Comparison of ENCODE assay signal across 13 cellular contexts in the genomic region with DNA sequence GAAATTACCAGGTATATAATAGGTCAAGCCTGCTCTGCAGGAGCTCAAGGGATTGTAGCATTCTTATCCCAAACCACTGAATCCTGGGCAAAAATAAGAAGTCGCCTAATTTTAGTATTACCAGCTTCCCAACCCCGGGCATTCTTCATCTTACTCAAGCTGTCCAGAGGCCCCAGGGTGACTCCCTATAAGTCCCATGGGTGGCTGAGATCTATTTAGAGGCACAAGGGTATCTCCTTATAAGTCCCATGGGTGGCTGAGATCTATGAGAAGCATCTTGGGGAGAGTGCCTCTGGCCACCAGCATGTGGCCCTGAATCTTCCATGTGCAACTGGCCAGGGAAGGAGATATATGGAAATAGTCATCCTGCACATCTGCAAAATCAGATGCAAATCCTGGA. TPM values are rescaled to one million over a fixed set of nuclear protein-coding genes. Genes with fewer than 3 reads are reported as not detected.
DNase-seq lines count a peak whose midpoint lies in the region; ATAC-seq and TF ChIP-seq lines count a peak whose summit lies in the region.
"Had no signal": no experiment of that assay in that cellular context is flagged by ENCODE, and none has a peak within 500 bp of the region (broad histone marks: within the 10 kb centered on the region; RNA-seq: fewer than 3 reads in every experiment).

No MANE protein-coding gene starts in this region.

- no peaks in the 10 kb centered on the region for H3F3A ChIP-seq in neural progenitor cell (ENCODE audit: low read depth)

- H3K4me2 ChIP-seq in OCI-LY7 (ENCODE audit: low read length) (peak overlapping the region; percentile 84), neural progenitor cell (no peak overlapping the region)

- CTCF ChIA-PET in activated CD4-positive, alpha-beta T cell treated with anti-CD3 and anti-CD28 coated beads for 36 hours (lab: Charles Lee) = interaction anchor here (0.5 to 11.2 kb wide), 22 partner anchors 11 to 511 kb away, joined by 3 to 182 read pairs (median 10); no protein-coding TSS in a partner anchor
- CTCF ChIA-PET in OCI-LY7 (lab: Charles Lee; ENCODE audit: unreplicated experiment) = interaction anchor here (1.3 to 6.0 kb wide), 8 partner anchors 12 to 97 kb away, joined by 3 to 90 read pairs (median 16); no protein-coding TSS in a partner anchor

- no peaks in the 10 kb centered on the region for H3K9me3 Mint-ChIP-seq in activated CD4-positive, alpha-beta T cell treated with anti-CD3 and anti-CD28 coated beads for 36 hours (ENCODE audit: low read depth)
- H3K9me3 Mint-ChIP-seq in activated naive CD8-positive, alpha-beta T cell treated with anti-CD3 and anti-CD28 coated beads, Interleukin-2, amount 10 ng/mL, durations not matched to agents 7 days and 5 days = no peaks in the 10 kb centered on the region
- H3K9me3 Mint-ChIP-seq in stimulated activated memory B cell treated with anti-CD40 and anti-IgM and Interleukin-4, amounts not matched to agents 10 μg/mL and 1 μg/mL and 100 μg/mL, for 72 hours = peaks cover 3% of the 10 kb centered on the region
- H3K9me3 Mint-ChIP-seq in neural progenitor cell = no peaks in the 10 kb centered on the region

- H3K27me3 Mint-ChIP-seq in activated CD4-positive, alpha-beta T cell treated with anti-CD3 and anti-CD28 coated beads for 36 hours = no peaks in the 10 kb centered on the region
- H3K27me3 Mint-ChIP-seq in activated naive CD8-positive, alpha-beta T cell treated with anti-CD3 and anti-CD28 coated beads, Interleukin-2, amount 10 ng/mL, durations not matched to agents 7 days and 5 days = no peaks in the 10 kb centered on the region
- no peaks in the 10 kb centered on the region for H3K27me3 Mint-ChIP-seq in stimulated activated memory B cell treated with anti-CD40 and anti-IgM and Interleukin-4, amounts not matched to agents 10 μg/mL and 1 μg/mL and 100 μg/mL, for 72 hours
- H3K27me3 Mint-ChIP-seq in neural progenitor cell (ENCODE audit: insufficient read depth, low read depth) = peaks cover 7% of the 10 kb centered on the region

- H2AFZ ChIP-seq in OCI-LY7 (ENCODE audit: low read length) (no peak overlapping the region), neural progenitor cell (replicated peaks) (no peak overlapping the region)

- peaks cover 95% of the 10 kb centered on the region for H3K4me1 Mint-ChIP-seq in activated CD4-positive, alpha-beta T cell treated with anti-CD3 and anti-CD28 coated beads for 36 hours
- H3K4me1 Mint-ChIP-seq in activated naive CD8-positive, alpha-beta T cell treated with anti-CD3 and anti-CD28 coated beads, Interleukin-2, amount 10 ng/mL, durations not matched to agents 7 days and 5 days = peaks cover 89% of the 10 kb centered on the region
- peaks cover 94% of the 10 kb centered on the region for H3K4me1 Mint-ChIP-seq in stimulated activated memory B cell treated with anti-CD40 and anti-IgM and Interleukin-4, amounts not matched to agents 10 μg/mL and 1 μg/mL and 100 μg/mL, for 72 hours
- H3K4me1 Mint-ChIP-seq in neural progenitor cell = peaks cover 4% of the 10 kb centered on the region

- H3K36me3 Mint-ChIP-seq in activated CD4-positive, alpha-beta T cell treated with anti-CD3 and anti-CD28 coated beads for 36 hours (ENCODE audit: low read depth) = peaks cover 11% of the 10 kb centered on the region
- peaks cover 6% of the 10 kb centered on the region for H3K36me3 Mint-ChIP-seq in activated naive CD8-positive, alpha-beta T cell treated with anti-CD3 and anti-CD28 coated beads, Interleukin-2, amount 10 ng/mL, durations not matched to agents 7 days and 5 days
- H3K36me3 Mint-ChIP-seq in stimulated activated memory B cell treated with anti-CD40 and anti-IgM and Interleukin-4, amounts not matched to agents 10 μg/mL and 1 μg/mL and 100 μg/mL, for 72 hours = peaks cover 7% of the 10 kb centered on the region
- no peaks in the 10 kb centered on the region for H3K36me3 Mint-ChIP-seq in neural progenitor cell

- H3K27ac Mint-ChIP-seq in activated CD4-positive, alpha-beta T cell treated with anti-CD3 and anti-CD28 coated beads for 36 hours = peak overlapping the region; percentile 99
- H3K27ac Mint-ChIP-seq in activated naive CD8-positive, alpha-beta T cell treated with anti-CD3 and anti-CD28 coated beads, Interleukin-2, amount 10 ng/mL, durations not matched to agents 7 days and 5 days = peak overlapping the region; percentile 99
- peak overlapping the region; percentile 99 for H3K27ac Mint-ChIP-seq in stimulated activated memory B cell treated with anti-CD40 and anti-IgM and Interleukin-4, amounts not matched to agents 10 μg/mL and 1 μg/mL and 100 μg/mL, for 72 hours
- no peak overlapping the region for H3K27ac Mint-ChIP-seq in neural progenitor cell

- H3K4me3 Mint-ChIP-seq in activated CD4-positive, alpha-beta T cell treated with anti-CD3 and anti-CD28 coated beads for 36 hours = peak overlapping the region; percentile 68
- peak overlapping the region; percentile 81 for H3K4me3 Mint-ChIP-seq in activated naive CD8-positive, alpha-beta T cell treated with anti-CD3 and anti-CD28 coated beads, Interleukin-2, amount 10 ng/mL, durations not matched to agents 7 days and 5 days
- peak overlapping the region; percentile 68 for H3K4me3 Mint-ChIP-seq in stimulated activated memory B cell treated with anti-CD40 and anti-IgM and Interleukin-4, amounts not matched to agents 10 μg/mL and 1 μg/mL and 100 μg/mL, for 72 hours
- no peak overlapping the region for H3K4me3 Mint-ChIP-seq in neural progenitor cell

- H3K79me2 ChIP-seq in OCI-LY7 (ENCODE audit: insufficient read depth, low read depth, low read length) (no peaks in the 10 kb centered on the region), neural progenitor cell (ENCODE audit: low read depth) (no peaks in the 10 kb centered on the region)

- BruUV-seq in OCI-LY7 (replicated peaks; lab: Mats Ljungman, UMichigan) = TSS peak; percentile 59

- H3K9ac ChIP-seq in neural progenitor cell = no peak overlapping the region

- no peaks in the 10 kb centered on the region for H3K27me3 ChIP-seq in neural progenitor cell

- POLR2A ChIA-PET in activated CD4-positive, alpha-beta T cell treated with anti-CD3 and anti-CD28 coated beads for 36 hours (lab: Charles Lee) = interaction anchor here (0.7 to 6.3 kb wide), 7 partner anchors 12 to 274 kb away, joined by 3 to 176 read pairs (median 16); no protein-coding TSS in a partner anchor
- POLR2A ChIA-PET in OCI-LY7 (lab: Charles Lee) = interaction anchor here (0.6 to 15.5 kb wide), 6 partner anchors 19 to 175 kb away, joined by 3 to 666 read pairs (median 14); partner anchors contain the start of gene PRSS2
- POLR2A ChIA-PET in activated naive CD8-positive, alpha-beta T cell treated with anti-CD3 and anti-CD28 coated beads, Interleukin-2, amount 10 ng/mL, durations not matched to agents 7 days and 5 days (lab: Charles Lee) = interaction anchor here (0.9 to 15.1 kb wide), 9 partner anchors 17 to 570 kb away, joined by 3 to 1271 read pairs (median 8); no protein-coding TSS in a partner anchor

- peak overlapping the region; percentile 100 for H3K27ac ChIP-seq in OCI-LY7 (ENCODE audit: low read depth, low read length, poor library complexity, severe bottlenecking)
- no peak overlapping the region for H3K27ac ChIP-seq in neural progenitor cell
- H3K27ac ChIP-seq: RWPE1, VCaP had no signal

- no peaks in the 10 kb centered on the region for H4K20me1 ChIP-seq in OCI-LY7 (ENCODE audit: insufficient read depth, low read length)
- H4K20me1 ChIP-seq in neural progenitor cell (ENCODE audit: low read depth) = no peaks in the 10 kb centered on the region

- H3K9me3 ChIP-seq in OCI-LY7 (ENCODE audit: low read length) (no peaks in the 10 kb centered on the region), neural progenitor cell (ENCODE audit: low read depth) (no peaks in the 10 kb centered on the region)
- H3K9me3 ChIP-seq: MG63 had no signal

- ATAC-seq in activated CD4-positive, alpha-beta T cell treated with anti-CD3 and anti-CD28 coated beads for 36 hours = no peak
- ATAC-seq in activated naive CD8-positive, alpha-beta T cell treated with anti-CD3 and anti-CD28 coated beads, Interleukin-2, amount 10 ng/mL, durations not matched to agents 7 days and 5 days (ENCODE audit: low read depth) = no peak
- peak; percentile 34 for ATAC-seq in stimulated activated memory B cell treated with anti-CD40 and anti-IgM and Interleukin-4, amounts not matched to agents 10 μg/mL and 1 μg/mL and 100 μg/mL, for 72 hours
- ATAC-seq in GM18873 (IDR thresholded peaks at IDR 0.05; ENCODE audit: low FRiP score, unreplicated experiment) = no peak

- H3K4me1 ChIP-seq in OCI-LY7 (ENCODE audit: insufficient read depth, low read length, poor library complexity, severe bottlenecking) (peaks cover 90% of the 10 kb centered on the region), neural progenitor cell (no peaks in the 10 kb centered on the region)

- peaks cover 11% of the 10 kb centered on the region; the same call in 1 of the 2 replicates for H3K36me3 ChIP-seq in OCI-LY7 (ENCODE audit: insufficient read depth, low read length)
- no peaks in the 10 kb centered on the region for H3K36me3 ChIP-seq in neural progenitor cell
- H3K36me3 ChIP-seq: MG63 had no signal

- intact Hi-C loops in activated CD4-positive, alpha-beta T cell treated with anti-CD3 and anti-CD28 coated beads for 36 hours (cut with DNase I, micrococcal nuclease) = loop anchor here (1.0 to 10.0 kb wide), 23 partner anchors 10 to 1887 kb away; partner anchors contain the start of genes CASP2 (in 2 of the 2), SSBP1 (in 2 of the 2), ZYX (in 2 of the 2) and BRAF (in 1 of the 2)
- intact Hi-C loops in OCI-LY7 (cut with micrococcal nuclease; ENCODE audit: unreplicated experiment) = loop anchor here (1.0 to 10.0 kb wide), 6 partner anchors 38 to 478 kb away; partner anchors contain the start of gene CASP2

- DNase-seq in activated CD4-positive, alpha-beta T cell treated with anti-CD3 and anti-CD28 coated beads for 36 hours = no peak
- DNase-seq in activated CD4-positive, alpha-beta T cell treated with anti-CD3 and anti-CD28 coated beads for 4 hours = no peak
- DNase-seq in OCI-LY7 (ENCODE audit: low spot score) = peak; percentile 62
- no peak for DNase-seq in activated naive CD8-positive, alpha-beta T cell treated with anti-CD3 and anti-CD28 coated beads, Interleukin-2, amount 10 ng/mL, durations not matched to agents 7 days and 5 days
- DNase-seq in NCI-H1436 (lab: John Stamatoyannopoulos, UW) = no peak
- no peak for DNase-seq in neural progenitor cell (ENCODE audit: low spot score)
- DNase-seq: DMS79, MG63 had no signal

- H3K4me3 ChIP-seq in OCI-LY7 (ENCODE audit: low read depth, low read length, poor library complexity, severe bottlenecking) (peak overlapping the region; percentile 56), neural progenitor cell (no peak overlapping the region)
- H3K4me3 ChIP-seq: MG63 had no signal

- no peak for TF ChIP-seq CTCF in OCI-LY7 (conservative IDR thresholded peaks at IDR 0.05; ENCODE audit: low read length)
- TF ChIP-seq CTCF in neural progenitor cell (IDR thresholded peaks at IDR 0.05) = no peak

- no peaks in the 10 kb centered on the region for H3K9me2 ChIP-seq in OCI-LY7 (ENCODE audit: insufficient read depth, low read length)

RNA-seq across cellular contexts. Expression of gene PRSS2, which starts 38.9 kb away (rescaled TPM):
- total RNA-seq in activated CD4-positive, alpha-beta T cell treated with anti-CD3 and anti-CD28 coated beads for 36 hours = not detected
- total RNA-seq in OCI-LY7 (2014; rRNA removed; shearing (Covaris generic)) = 0.23 and 0.60 TPM in 2 replicates
- 1.1 TPM in 2 replicates for total RNA-seq in OCI-LY7 (2022)
- total RNA-seq in activated naive CD8-positive, alpha-beta T cell treated with anti-CD3 and anti-CD28 coated beads, Interleukin-2, amount 10 ng/mL, durations not matched to agents 7 days and 5 days = not detected
- not detected in 2 replicates for total RNA-seq in neural progenitor cell (ENCODE audit: low replicate concordance)
- total RNA-seq: ureter had no signal

RNA-seq across cellular contexts. Expression of gene EPHB6, which starts 45.2 kb away (rescaled TPM):
- total RNA-seq in activated CD4-positive, alpha-beta T cell treated with anti-CD3 and anti-CD28 coated beads for 36 hours = 10 to 100 TPM; 14.7 to 15.1 TPM
- 0.15 and 0.41 TPM in 2 replicates for total RNA-seq in OCI-LY7 (2014; rRNA removed; shearing (Covaris generic))
- total RNA-seq in OCI-LY7 (2022) = 0.33 and 0.57 TPM in 2 replicates
- 10 to 100 TPM; 20.1 to 25.2 TPM for total RNA-seq in activated naive CD8-positive, alpha-beta T cell treated with anti-CD3 and anti-CD28 coated beads, Interleukin-2, amount 10 ng/mL, durations not matched to agents 7 days and 5 days
- 4.8 and 14.2 TPM in 2 replicates for total RNA-seq in neural progenitor cell (ENCODE audit: low replicate concordance)
